ENCODE assay signal across 17 cellular contexts in genomic region chr1:22738522-22738921, GRCh38. TPM values are rescaled to one million over a fixed set of nuclear protein-coding genes. Genes with fewer than 3 reads are reported as not detected.
"Had no signal": no experiment of that assay in that cellular context is flagged by ENCODE, and none has a peak within 500 bp of the region (broad histone marks: within the 10 kb centered on the region; RNA-seq: fewer than 3 reads in every experiment).

No MANE protein-coding gene starts in this region.

- ATAC-seq: body of pancreas, foreskin keratinocyte had no signal

- H3K4me3 ChIP-seq: body of pancreas, esophagus muscularis mucosa, neural progenitor cell, ovary, suprapubic skin, upper lobe of left lung had no signal

- H3K27ac Mint-ChIP-seq: activated B cell treated with CpG ODN at 0.5 μM for 24 hours; activated CD4-positive, alpha-beta T cell treated with anti-CD3 and anti-CD28 coated beads, Interleukin-2, amount 10 ng/mL, durations not matched to agents 24 days and 14 days; activated T-helper 1 cell treated with anti-CD3 and anti-CD28 coated beads, Interleukin-12 subunit alpha, Interleukin-12 subunit beta, Interleukin-2, Interleukin-4 antibody, amounts not matched to agents 30 ng/mL and 10 ng/mL and 1 ng/mL, durations not matched to agents 14 hours and 24 hours and 36 hours; neural progenitor cell had no signal

- H3K9me3 Mint-ChIP-seq: activated B cell treated with CpG ODN at 0.5 μM for 24 hours; activated CD4-positive, alpha-beta T cell treated with anti-CD3 and anti-CD28 coated beads, Interleukin-2, amount 10 ng/mL, durations not matched to agents 24 days and 14 days; activated T-helper 1 cell treated with anti-CD3 and anti-CD28 coated beads, Interleukin-12 subunit alpha, Interleukin-12 subunit beta, Interleukin-2, Interleukin-4 antibody, amounts not matched to agents 30 ng/mL and 10 ng/mL and 1 ng/mL, durations not matched to agents 14 hours and 24 hours and 36 hours; neural progenitor cell had no signal

- H3K4me3 Mint-ChIP-seq: activated B cell treated with CpG ODN at 0.5 μM for 24 hours; activated CD4-positive, alpha-beta T cell treated with anti-CD3 and anti-CD28 coated beads, Interleukin-2, amount 10 ng/mL, durations not matched to agents 24 days and 14 days; activated T-helper 1 cell treated with anti-CD3 and anti-CD28 coated beads, Interleukin-12 subunit alpha, Interleukin-12 subunit beta, Interleukin-2, Interleukin-4 antibody, amounts not matched to agents 30 ng/mL and 10 ng/mL and 1 ng/mL, durations not matched to agents 14 hours and 24 hours and 36 hours; neural progenitor cell had no signal

- H3K4me1 Mint-ChIP-seq: activated B cell treated with CpG ODN at 0.5 μM for 24 hours; activated CD4-positive, alpha-beta T cell treated with anti-CD3 and anti-CD28 coated beads, Interleukin-2, amount 10 ng/mL, durations not matched to agents 24 days and 14 days had no signal

- DNase-seq: activated B cell treated with CpG ODN at 0.5 μM for 24 hours; activated CD4-positive, alpha-beta T cell treated with anti-CD3 and anti-CD28 coated beads, Interleukin-2, amount 10 ng/mL, durations not matched to agents 24 days and 14 days; activated naive CD4-positive, alpha-beta T cell treated with Interleukin-2 at 50 U/mL for 16 hours; body of pancreas; head of caudate nucleus; islet precursor cell; midbrain; ovary; stimulated activated CD4-positive, alpha-beta T cell treated with anti-CD3 and anti-CD28 coated beads, Interleukin-12 subunit alpha, Interleukin-12 subunit beta, amount 100 ng/mL, for 4 hours; stimulated activated naive CD4-positive, alpha-beta T cell treated with Interleukin-2 at 50 U/mL for 16 hours; upper lobe of left lung had no signal

RNA-seq across cellular contexts. Expression of gene EPHB2, which starts 27.9 kb away (rescaled TPM):
- total RNA-seq: activated CD4-positive, alpha-beta T cell treated with anti-CD3 and anti-CD28 coated beads, Interleukin-2, amount 10 ng/mL, durations not matched to agents 24 days and 14 days; activated T-helper 1 cell treated with anti-CD3 and anti-CD28 coated beads, Interleukin-12 subunit alpha, Interleukin-12 subunit beta, Interleukin-2, Interleukin-4 antibody, amounts not matched to agents 30 ng/mL and 10 ng/mL and 1 ng/mL, durations not matched to agents 14 hours and 24 hours and 36 hours; T-helper 1 cell treated with Interleukin-12 subunit alpha and Interleukin-12 subunit beta and Interleukin-4 antibody, amounts not matched to agents 30 ng/mL and 1 ng/mL, for 36 hours had no signal
